Comparison of ENCODE assay signal across 2 cellular contexts in the genomic region with DNA sequence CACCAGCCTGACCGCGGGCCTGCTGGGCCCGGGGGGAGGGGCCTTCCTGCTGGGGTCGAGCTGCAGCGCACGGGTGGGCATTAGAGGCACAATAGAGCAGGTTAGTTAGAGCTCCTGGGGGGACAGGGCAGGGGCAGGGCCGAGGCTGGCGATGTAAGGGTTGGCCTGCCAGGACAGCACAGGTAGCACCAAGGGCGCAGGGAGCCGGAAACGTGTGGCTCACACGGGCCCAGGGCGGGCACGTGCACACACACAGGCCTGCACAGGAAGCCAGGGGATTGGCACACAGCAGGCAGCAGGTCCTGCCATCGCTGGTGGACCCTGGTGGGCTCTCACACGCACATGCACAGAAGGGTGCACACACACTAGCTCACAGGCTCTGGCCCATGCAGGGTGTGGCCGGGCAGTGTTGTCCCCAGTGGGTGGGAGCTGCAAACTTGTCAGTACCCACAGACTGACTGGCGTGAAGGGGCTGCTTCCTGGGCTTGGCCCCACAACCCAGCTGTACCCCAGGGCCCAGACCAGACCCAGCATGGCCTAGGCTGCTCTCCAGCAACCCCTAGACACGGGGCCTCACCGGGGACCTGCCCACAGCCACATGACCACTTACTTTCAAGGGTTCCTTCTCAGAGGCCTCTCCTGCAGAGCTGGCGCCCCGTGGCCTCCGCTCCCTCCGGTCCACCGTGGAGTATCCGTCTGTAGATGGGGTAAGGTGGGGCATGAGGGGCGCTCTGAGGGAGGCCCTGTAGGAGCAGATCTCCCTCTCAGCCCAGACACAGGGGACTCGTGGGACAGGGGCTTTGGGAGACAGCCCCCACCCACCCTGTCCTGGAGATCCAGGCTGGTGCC.
TF ChIP-seq lines count a peak whose summit lies in the region.

No MANE protein-coding gene starts in this region.

TF ChIP-seq in GM12878, 131 proteins besides CTCF, POLR2A, EP300 and RAD21:
- TF ChIP-seq STAT1 (conservative IDR thresholded peaks at IDR 0.05) (no peak), BHLHE40 (IDR thresholded peaks at IDR 0.05; ENCODE audit: borderline replicate concordance in 1 of 2, low read depth in 2 of 2, low read length in 1 of 2) (peak in 1 of 2 experiments; percentile 43; a peak in 1 of 4 replicates), SMAD5 (IDR thresholded peaks at IDR 0.05; ENCODE audit: low read depth) (no peak), YBX1 (IDR thresholded peaks at IDR 0.05) (no peak)
- TF ChIP-seq, protein P1, sequence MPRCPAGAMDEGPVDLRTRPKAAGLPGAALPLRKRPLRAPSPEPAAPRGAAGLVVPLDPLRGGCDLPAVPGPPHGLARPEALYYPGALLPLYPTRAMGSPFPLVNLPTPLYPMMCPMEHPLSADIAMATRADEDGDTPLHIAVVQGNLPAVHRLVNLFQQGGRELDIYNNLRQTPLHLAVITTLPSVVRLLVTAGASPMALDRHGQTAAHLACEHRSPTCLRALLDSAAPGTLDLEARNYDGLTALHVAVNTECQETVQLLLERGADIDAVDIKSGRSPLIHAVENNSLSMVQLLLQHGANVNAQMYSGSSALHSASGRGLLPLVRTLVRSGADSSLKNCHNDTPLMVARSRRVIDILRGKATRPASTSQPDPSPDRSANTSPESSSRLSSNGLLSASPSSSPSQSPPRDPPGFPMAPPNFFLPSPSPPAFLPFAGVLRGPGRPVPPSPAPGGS (IDR thresholded peaks at IDR 0.05; ENCODE audit: borderline replicate concordance, insufficient read depth, low read depth, low read length, poor library complexity, severe bottlenecking) = no peak

TF ChIP-seq in liver, 16 proteins besides CTCF, POLR2A, EP300 and RAD21:
- TF ChIP-seq, protein P2, sequence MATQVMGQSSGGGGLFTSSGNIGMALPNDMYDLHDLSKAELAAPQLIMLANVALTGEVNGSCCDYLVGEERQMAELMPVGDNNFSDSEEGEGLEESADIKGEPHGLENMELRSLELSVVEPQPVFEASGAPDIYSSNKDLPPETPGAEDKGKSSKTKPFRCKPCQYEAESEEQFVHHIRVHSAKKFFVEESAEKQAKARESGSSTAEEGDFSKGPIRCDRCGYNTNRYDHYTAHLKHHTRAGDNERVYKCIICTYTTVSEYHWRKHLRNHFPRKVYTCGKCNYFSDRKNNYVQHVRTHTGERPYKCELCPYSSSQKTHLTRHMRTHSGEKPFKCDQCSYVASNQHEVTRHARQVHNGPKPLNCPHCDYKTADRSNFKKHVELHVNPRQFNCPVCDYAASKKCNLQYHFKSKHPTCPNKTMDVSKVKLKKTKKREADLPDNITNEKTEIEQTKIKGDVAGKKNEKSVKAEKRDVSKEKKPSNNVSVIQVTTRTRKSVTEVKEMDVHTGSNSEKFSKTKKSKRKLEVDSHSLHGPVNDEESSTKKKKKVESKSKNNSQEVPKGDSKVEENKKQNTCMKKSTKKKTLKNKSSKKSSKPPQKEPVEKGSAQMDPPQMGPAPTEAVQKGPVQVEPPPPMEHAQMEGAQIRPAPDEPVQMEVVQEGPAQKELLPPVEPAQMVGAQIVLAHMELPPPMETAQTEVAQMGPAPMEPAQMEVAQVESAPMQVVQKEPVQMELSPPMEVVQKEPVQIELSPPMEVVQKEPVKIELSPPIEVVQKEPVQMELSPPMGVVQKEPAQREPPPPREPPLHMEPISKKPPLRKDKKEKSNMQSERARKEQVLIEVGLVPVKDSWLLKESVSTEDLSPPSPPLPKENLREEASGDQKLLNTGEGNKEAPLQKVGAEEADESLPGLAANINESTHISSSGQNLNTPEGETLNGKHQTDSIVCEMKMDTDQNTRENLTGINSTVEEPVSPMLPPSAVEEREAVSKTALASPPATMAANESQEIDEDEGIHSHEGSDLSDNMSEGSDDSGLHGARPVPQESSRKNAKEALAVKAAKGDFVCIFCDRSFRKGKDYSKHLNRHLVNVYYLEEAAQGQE (IDR thresholded peaks at IDR 0.05) = no peak
- TF ChIP-seq JUND (IDR thresholded peaks at IDR 0.05) (no peak), HNF4A (conservative IDR thresholded peaks at IDR 0.05) (peak; percentile 7 to 44), YY1 (IDR thresholded peaks at IDR 0.05) (no peak), FOXA1 (IDR thresholded peaks at IDR 0.05) (no peak), RXRA (IDR thresholded peaks at IDR 0.05) (peak in 1 of 2 donors; percentile 21), NR2F2 (IDR thresholded peaks at IDR 0.05) (no peak), SP1 (IDR thresholded peaks at IDR 0.05) (peak; percentile 56), FOXA2 (IDR thresholded peaks at IDR 0.05) (no peak), EGR1 (IDR thresholded peaks at IDR 0.05; ENCODE audit: low read depth in 2 of 2) (no peak), GABPA (IDR thresholded peaks at IDR 0.05 in 1 of 2, conservative IDR thresholded peaks at IDR 0.05 in 1 of 2) (no peak), HNF4G (IDR thresholded peaks at IDR 0.05) (no peak), TAF1 (conservative IDR thresholded peaks at IDR 0.05) (no peak)
- TF ChIP-seq, protein P3, sequence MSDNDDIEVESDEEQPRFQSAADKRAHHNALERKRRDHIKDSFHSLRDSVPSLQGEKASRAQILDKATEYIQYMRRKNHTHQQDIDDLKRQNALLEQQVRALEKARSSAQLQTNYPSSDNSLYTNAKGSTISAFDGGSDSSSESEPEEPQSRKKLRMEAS (IDR thresholded peaks at IDR 0.05) = no peak
- TF ChIP-seq, protein P4, sequence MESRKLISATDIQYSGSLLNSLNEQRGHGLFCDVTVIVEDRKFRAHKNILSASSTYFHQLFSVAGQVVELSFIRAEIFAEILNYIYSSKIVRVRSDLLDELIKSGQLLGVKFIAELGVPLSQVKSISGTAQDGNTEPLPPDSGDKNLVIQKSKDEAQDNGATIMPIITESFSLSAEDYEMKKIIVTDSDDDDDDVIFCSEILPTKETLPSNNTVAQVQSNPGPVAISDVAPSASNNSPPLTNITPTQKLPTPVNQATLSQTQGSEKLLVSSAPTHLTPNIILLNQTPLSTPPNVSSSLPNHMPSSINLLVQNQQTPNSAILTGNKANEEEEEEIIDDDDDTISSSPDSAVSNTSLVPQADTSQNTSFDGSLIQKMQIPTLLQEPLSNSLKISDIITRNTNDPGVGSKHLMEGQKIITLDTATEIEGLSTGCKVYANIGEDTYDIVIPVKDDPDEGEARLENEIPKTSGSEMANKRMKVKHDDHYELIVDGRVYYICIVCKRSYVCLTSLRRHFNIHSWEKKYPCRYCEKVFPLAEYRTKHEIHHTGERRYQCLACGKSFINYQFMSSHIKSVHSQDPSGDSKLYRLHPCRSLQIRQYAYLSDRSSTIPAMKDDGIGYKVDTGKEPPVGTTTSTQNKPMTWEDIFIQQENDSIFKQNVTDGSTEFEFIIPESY (IDR thresholded peaks at IDR 0.05) = no peak
- TF ChIP-seq, protein P5, sequence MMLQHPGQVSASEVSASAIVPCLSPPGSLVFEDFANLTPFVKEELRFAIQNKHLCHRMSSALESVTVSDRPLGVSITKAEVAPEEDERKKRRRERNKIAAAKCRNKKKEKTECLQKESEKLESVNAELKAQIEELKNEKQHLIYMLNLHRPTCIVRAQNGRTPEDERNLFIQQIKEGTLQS (IDR thresholded peaks at IDR 0.05) = no peak
TF ChIP-seq in liver: peak in this region for 3.
